Comparison of ENCODE assay signal across 8 cellular contexts in the genomic region with DNA sequence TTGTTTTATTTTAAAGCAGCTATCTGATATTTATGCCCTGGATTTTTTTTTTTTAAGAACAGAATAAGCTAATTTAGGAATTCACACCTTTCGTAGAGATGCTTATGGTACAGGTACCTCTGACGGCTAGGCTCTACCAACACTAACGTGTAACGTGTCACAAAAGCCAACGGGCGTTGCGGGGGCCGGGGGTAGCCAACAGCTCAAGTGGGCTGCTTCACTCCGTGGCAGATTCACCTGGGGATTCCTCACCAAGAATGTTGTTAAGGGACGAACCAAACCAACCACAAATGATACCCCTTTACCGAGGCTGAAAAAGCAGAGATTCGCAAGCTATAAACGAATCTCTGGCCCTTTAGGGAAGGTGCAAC. TPM values are rescaled to one million over a fixed set of nuclear protein-coding genes. Genes with fewer than 3 reads are reported as not detected.
DNase-seq lines count a peak whose midpoint lies in the region; ATAC-seq lines count a peak whose summit lies in the region.

No MANE protein-coding gene starts in this region.

- peaks cover 42% of the 10 kb centered on the region for H3K4me1 Mint-ChIP-seq in activated naive CD4-positive, alpha-beta T cell treated with anti-CD3 and anti-CD28 coated beads for 36 hours (ENCODE audit: low read depth)

- H3K79me2 ChIP-seq in ACC112 (ENCODE audit: control insufficient read depth, insufficient read depth, low read length, unreplicated experiment), result peaks cover 53% of the 10 kb centered on the region

- CTCF ChIA-PET in activated naive CD4-positive, alpha-beta T cell treated with anti-CD3 and anti-CD28 coated beads for 36 hours (lab: Charles Lee), result interaction anchor here (0.7 to 1.5 kb wide), 4 partner anchors 11 to 213 kb away, joined by 3 read pairs; no protein-coding TSS in a partner anchor

- ATAC-seq in HG02970 (IDR thresholded peaks at IDR 0.05; ENCODE audit: low FRiP score, unreplicated experiment), result peak; percentile 4

- H3K36me3 Mint-ChIP-seq in activated naive CD4-positive, alpha-beta T cell treated with anti-CD3 and anti-CD28 coated beads for 36 hours (ENCODE audit: low read depth), result peaks cover 2% of the 10 kb centered on the region

- H3K4me3 ChIP-seq in ACC112 (ENCODE audit: low read depth, low read length) (peak overlapping the region; percentile 91), iPS-18c (ENCODE audit: insufficient read depth, low read depth, low read length) (peak overlapping the region; percentile 95)

- no peaks in the 10 kb centered on the region for H3K9me3 Mint-ChIP-seq in activated naive CD4-positive, alpha-beta T cell treated with anti-CD3 and anti-CD28 coated beads for 36 hours

- no peaks in the 10 kb centered on the region for H3K9me3 ChIP-seq in iPS-18c (ENCODE audit: control insufficient read depth, insufficient read depth, low read length)

- H3K4me1 ChIP-seq in ACC112 (ENCODE audit: control insufficient read depth, insufficient read depth, low read length, unreplicated experiment), result peaks cover 41% of the 10 kb centered on the region

- intact Hi-C loops in activated naive CD4-positive, alpha-beta T cell treated with anti-CD3 and anti-CD28 coated beads for 36 hours (cut with micrococcal nuclease), result loop anchor here (2.0 to 5.0 kb wide), 3 partner anchors 42 to 1490 kb away; a partner anchor contains a TSS

- no peaks in the 10 kb centered on the region for H3K27me3 ChIP-seq in ACC112 (ENCODE audit: insufficient read depth, low read length)

- H2AFZ ChIP-seq in ACC112 (ENCODE audit: low read length, unreplicated experiment), result peak overlapping the region; percentile 31

- H3K36me3 ChIP-seq in ACC112 (ENCODE audit: insufficient read depth, low read length), result peaks cover 5% of the 10 kb centered on the region; the same call in 1 of the 2 replicates

- peak overlapping the region; percentile 78 for H3K4me3 Mint-ChIP-seq in activated naive CD4-positive, alpha-beta T cell treated with anti-CD3 and anti-CD28 coated beads for 36 hours

- no peak for DNase-seq in activated naive CD4-positive, alpha-beta T cell treated with anti-CD3 and anti-CD28 coated beads for 36 hours
- peak; percentile 0 to 19 for DNase-seq in stimulated activated CD8-positive, alpha-beta memory T cell treated with anti-CD3 and anti-CD28 coated beads, Interleukin-7, amount 100 ng/mL, for 4 hours (ENCODE audit: low read depth in 2 of 2)
- DNase-seq in EL (no peak), NOMO-1 treated with dmso at 0.1 percent for 144 hours (lab: John Stamatoyannopoulos, UW; ENCODE audit: unreplicated experiment) (no peak), cerebellar nuclear complex (lab: John Stamatoyannopoulos, UW) (no peak)

- H3K27ac Mint-ChIP-seq in activated naive CD4-positive, alpha-beta T cell treated with anti-CD3 and anti-CD28 coated beads for 36 hours, result peak overlapping the region; percentile 65

- no peaks in the 10 kb centered on the region for H3K27me3 Mint-ChIP-seq in activated naive CD4-positive, alpha-beta T cell treated with anti-CD3 and anti-CD28 coated beads for 36 hours (ENCODE audit: low read depth)

- no peak overlapping the region for H3K27ac ChIP-seq in ACC112 (ENCODE audit: low read depth, low read length)

RNA-seq across cellular contexts. Expression of a gene that starts 1.0 kb away (rescaled TPM):
- total RNA-seq in activated naive CD4-positive, alpha-beta T cell treated with anti-CD3 and anti-CD28 coated beads for 36 hours, result 10 to 100 TPM; 13.6 to 14.3 TPM

Comparison
In these comparisons a context has a peak if more than half of its experiments do, and no peak if none do; other contexts are left out.
1. DNase-seq: peak in stimulated activated CD8-positive, alpha-beta memory T cell treated with anti-CD3 and anti-CD28 coated beads, Interleukin-7, amount 100 ng/mL, for 4 hours (2 of 2); none in activated naive CD4-positive, alpha-beta T cell treated with anti-CD3 and anti-CD28 coated beads for 36 hours (single experiment), EL (single experiment), NOMO-1 treated with dmso at 0.1 percent for 144 hours (single experiment) and cerebellar nuclear complex (0 of 2).